15 cellular contexts compared by ENCODE assay signal in genomic region chr7:10685040-10685439, GRCh38.
DNase-seq lines count a peak whose midpoint lies in the region; ATAC-seq and TF ChIP-seq lines count a peak whose summit lies in the region.
"Had no signal": no experiment of that assay in that cellular context is flagged by ENCODE, and none has a peak within 500 bp of the region (broad histone marks: within the 10 kb centered on the region; RNA-seq: fewer than 3 reads in every experiment).

No MANE protein-coding gene starts in this region.

- H3K4me1 ChIP-seq in mucosa of descending colon (ENCODE audit: low read depth) = no peaks in the 10 kb centered on the region

- intact Hi-C loops in Calu3 (cut with micrococcal nuclease; ENCODE audit: unreplicated experiment) (no loop called here), mucosa of descending colon (cut with DNase I, micrococcal nuclease) (no loop called here)

- peaks cover 26% of the 10 kb centered on the region for H3K9me3 ChIP-seq in mucosa of descending colon

- no TSS peak for BruUV-seq in Calu3 (replicated peaks; lab: Mats Ljungman, UMichigan)

- no peaks in the 10 kb centered on the region for H3K36me3 ChIP-seq in mucosa of descending colon (ENCODE audit: low read depth)

- DNase-seq in Calu3 (peak; percentile 3), NAMALWA (ENCODE audit: low spot score) (peak; percentile 12), NCI-H69 (lab: John Stamatoyannopoulos, UW) (peak; percentile 71), glutamatergic neuron (no peak), mucosa of descending colon (no peak)
- DNase-seq: ACHN, C1 segment of cervical spinal cord, GF-D8, H7, HFFc6, NCI-H1694 treated with DMSO at 0.1 percent for 48 hours, NCI-H82 had no signal

- no peak overlapping the region for H3K4me3 ChIP-seq in mucosa of descending colon

- no peaks in the 10 kb centered on the region for H3K9me3 Mint-ChIP-seq in Calu3 (ENCODE audit: low read depth, unreplicated experiment)
- H3K9me3 Mint-ChIP-seq in glutamatergic neuron (ENCODE audit: unreplicated experiment) = no peaks in the 10 kb centered on the region

- peaks cover 9% of the 10 kb centered on the region for H3K4me1 Mint-ChIP-seq in Calu3 (ENCODE audit: low read depth, unreplicated experiment)
- no peaks in the 10 kb centered on the region for H3K4me1 Mint-ChIP-seq in glutamatergic neuron (ENCODE audit: low read depth, unreplicated experiment)
- H3K4me1 Mint-ChIP-seq: CD8-positive, alpha-beta memory T cell had no signal

- H3K4me3 Mint-ChIP-seq in Calu3 (ENCODE audit: low read depth, unreplicated experiment) (no peak overlapping the region), glutamatergic neuron (ENCODE audit: unreplicated experiment) (no peak overlapping the region)
- H3K4me3 Mint-ChIP-seq: CD8-positive, alpha-beta memory T cell; HFFc6 had no signal

- no peaks in the 10 kb centered on the region for H3K27me3 Mint-ChIP-seq in Calu3 (ENCODE audit: unreplicated experiment)
- H3K27me3 Mint-ChIP-seq in glutamatergic neuron (ENCODE audit: unreplicated experiment) = no peaks in the 10 kb centered on the region
- H3K27me3 Mint-ChIP-seq: CD8-positive, alpha-beta memory T cell had no signal

- H3K36me3 Mint-ChIP-seq in Calu3 (ENCODE audit: insufficient read depth, unreplicated experiment) (no peaks in the 10 kb centered on the region), glutamatergic neuron (ENCODE audit: unreplicated experiment) (peaks cover 16% of the 10 kb centered on the region)

- CTCF ChIA-PET in Calu3 (lab: Charles Lee) = no interaction called here

- H3K27ac Mint-ChIP-seq in Calu3 (ENCODE audit: unreplicated experiment) (no peak overlapping the region), glutamatergic neuron (ENCODE audit: unreplicated experiment) (peak overlapping the region; percentile 28)
- H3K27ac Mint-ChIP-seq: CD8-positive, alpha-beta memory T cell; HFFc6 had no signal

- ATAC-seq in HG02884 (IDR thresholded peaks at IDR 0.05; ENCODE audit: unreplicated experiment) (no peak), GM19455 (IDR thresholded peaks at IDR 0.05; ENCODE audit: unreplicated experiment) (no peak), mucosa of descending colon (no peak)

- TF ChIP-seq CTCF in Calu3 (IDR thresholded peaks at IDR 0.05; ENCODE audit: unreplicated experiment) = no peak
- TF ChIP-seq CTCF in glutamatergic neuron (IDR thresholded peaks at IDR 0.05; ENCODE audit: partially characterized antibody, unreplicated experiment) = no peak
- no peak for TF ChIP-seq CTCF in mucosa of descending colon (IDR thresholded peaks at IDR 0.05)

Comparison
In these comparisons a context has a peak if more than half of its experiments do, and no peak if none do; other contexts are left out.
1. DNase-seq: peak in Calu3 (single experiment), NAMALWA (single experiment) and NCI-H69 (single experiment); none in glutamatergic neuron (single experiment) and mucosa of descending colon (0 of 3).